Comparison of ENCODE assay signal across 1 cellular context in genomic region chr15:78872155-78872971, GRCh38.
A peak's percentile ranks its signal among the peaks of the same experiment; 100 is the strongest.
TF ChIP-seq lines count a peak whose summit lies in the region.

TSS of gene MORF4L1 (plus strand) at chr15:78872890. CDS start at chr15:78873018, 128 bp downstream.

TF ChIP-seq in WTC11, 78 proteins besides CTCF, POLR2A, EP300 and RAD21 (continued from another document):
- TF ChIP-seq ZNF281 (CRISPR knock-in tag; IDR thresholded peaks at IDR 0.05) (0 out of 2 replicates have a peak, but pooled peaks have one; percentile 19), HMGXB4 (CRISPR knock-in tag; IDR thresholded peaks at IDR 0.05) (0 out of 2 replicates have a peak, but pooled peaks have one; percentile 15), ZNF416 (CRISPR knock-in tag; IDR thresholded peaks at IDR 0.05) (no peak)
